In the genomic region with DNA sequence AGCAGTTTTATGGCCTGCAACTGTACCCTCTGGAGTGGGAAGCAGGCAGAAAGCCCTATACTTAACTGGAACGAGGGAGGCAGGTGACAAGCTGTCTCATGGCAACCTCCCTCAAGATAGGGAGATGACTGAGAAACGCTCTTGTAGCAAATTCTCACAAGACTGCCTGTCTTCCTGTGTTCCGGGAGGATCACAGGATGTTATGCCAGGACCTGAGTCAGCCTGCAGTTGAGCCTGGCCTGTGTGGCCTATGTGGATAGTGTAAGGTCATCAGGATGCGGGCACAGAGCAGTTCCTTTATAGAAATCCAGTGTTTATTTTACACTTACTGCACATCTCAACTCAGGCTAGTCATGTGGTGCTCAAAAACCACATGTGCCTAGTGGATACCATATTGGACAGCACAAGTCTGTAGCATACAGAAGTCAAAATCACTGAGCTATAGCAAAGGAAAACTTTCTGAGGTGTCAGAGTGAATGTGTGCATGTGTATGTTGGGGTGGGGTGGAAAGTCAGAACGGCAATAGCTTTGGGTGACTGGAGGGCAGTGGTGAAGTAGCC, we compare ENCODE assay signal across 15 cellular contexts. TPM values are rescaled to one million over a fixed set of nuclear protein-coding genes. Genes with fewer than 3 reads are reported as not detected.
DNase-seq lines count a peak whose midpoint lies in the region; ATAC-seq, FAIRE-seq and TF ChIP-seq lines count a peak whose summit lies in the region.
"Had no signal": no experiment of that assay in that cellular context is flagged by ENCODE, and none has a peak within 500 bp of the region (broad histone marks: within the 10 kb centered on the region; RNA-seq: fewer than 3 reads in every experiment).

No MANE protein-coding gene starts in this region.

- TF ChIP-seq CTCF in fibroblast of lung (conservative IDR thresholded peaks at IDR 0.05 in 1 of 2, IDR thresholded peaks at IDR 0.05 in 1 of 2; ENCODE audit: low read depth in 1 of 2, low read length in 2 of 2) = no peak

- peak overlapping the region; percentile 43 for H3K27ac ChIP-seq in fibroblast of lung (ENCODE audit: insufficient read depth, low read length)
- H3K27ac ChIP-seq: ascending aorta had no signal

- no peaks in the 10 kb centered on the region for H3K9me3 Mint-ChIP-seq in effector memory CD8-positive, alpha-beta T cell
- H3K9me3 Mint-ChIP-seq: activated T-cell treated with anti-CD3 and anti-CD28 coated beads, Interleukin-2, amount 50 U/mL, for 4 hours had no signal

- H3K9me3 ChIP-seq in fibroblast of lung (ENCODE audit: control insufficient read depth, insufficient read depth, low read depth, low read length) = no peaks in the 10 kb centered on the region
- H3K9me3 ChIP-seq in T-helper 17 cell (ENCODE audit: control insufficient read depth, low read length, poor library complexity, severe bottlenecking) = no peaks in the 10 kb centered on the region
- H3K9me3 ChIP-seq: ascending aorta had no signal

- H2AFZ ChIP-seq in fibroblast of lung (ENCODE audit: low read length) = peak overlapping the region; percentile 32

- H3K4me3 Mint-ChIP-seq in T-helper 17 cell = no peak overlapping the region
- H3K4me3 Mint-ChIP-seq in effector memory CD8-positive, alpha-beta T cell = no peak overlapping the region
- H3K4me3 Mint-ChIP-seq: activated T-cell treated with anti-CD3 and anti-CD28 coated beads, Interleukin-2, amount 50 U/mL, for 4 hours had no signal

- no peaks in the 10 kb centered on the region for H3K79me2 ChIP-seq in fibroblast of lung (ENCODE audit: control insufficient read depth, insufficient read depth, low read length)

- H3K4me1 Mint-ChIP-seq in T-helper 17 cell = no peaks in the 10 kb centered on the region
- H3K4me1 Mint-ChIP-seq in effector memory CD8-positive, alpha-beta T cell (ENCODE audit: low read depth in 2 of 2) = no peaks in the 10 kb centered on the region

- DNase-seq in H54 (ENCODE audit: insufficient read length, low spot score) = peak; percentile 40
- DNase-seq in SK-MEL-5 (ENCODE audit: low read depth, low spot score) = peak; percentile 80
- peak; percentile 65 to 66 for DNase-seq in fibroblast of lung (ENCODE audit: low read depth in 2 of 2)
- DNase-seq in renal cortical epithelial cell (ENCODE audit: low read depth) = peak; percentile 39
- DNase-seq in central memory CD4-positive, alpha-beta T cell = no peak
- DNase-seq in T-helper 17 cell = no peak
- DNase-seq in effector memory CD8-positive, alpha-beta T cell = no peak
- DNase-seq in erythroblast (lab: John Stamatoyannopoulos, UW) = no peak
- DNase-seq: activated T-cell treated with anti-CD3 and anti-CD28 coated beads, Interleukin-2, amount 50 U/mL, for 4 hours; COR-L47; NCI-H446 treated with DMSO at 0.1 percent for 48 hours; right cardiac atrium; SIG-M5 had no signal

- H3K36me3 ChIP-seq in fibroblast of lung (ENCODE audit: control insufficient read depth, insufficient read depth, low read length) = no peaks in the 10 kb centered on the region
- H3K36me3 ChIP-seq: ascending aorta had no signal

- H4K20me1 ChIP-seq in fibroblast of lung (ENCODE audit: control insufficient read depth, extremely low read depth, insufficient read depth, low read length) = no peaks in the 10 kb centered on the region

- peak; percentile 82 for FAIRE-seq in H54 (lab: Jason Lieb, UNC)

- in situ Hi-C loops in SK-MEL-5 (cut with HindIII; ENCODE audit: low pct_unique_long_range_greater_than_20kb, low sequenced_read_pairs) = no loop called here

- H3K27me3 ChIP-seq in fibroblast of lung (ENCODE audit: control insufficient read depth, insufficient read depth, low read length) = no peaks in the 10 kb centered on the region
- H3K27me3 ChIP-seq: ascending aorta had no signal

- no peaks in the 10 kb centered on the region for H3K36me3 Mint-ChIP-seq in T-helper 17 cell (ENCODE audit: low read depth)
- H3K36me3 Mint-ChIP-seq in effector memory CD8-positive, alpha-beta T cell (ENCODE audit: insufficient read depth) = no peaks in the 10 kb centered on the region

- H3K4me3 ChIP-seq in fibroblast of lung (replicated peaks in 1 of 4; ENCODE audit: control extremely low read depth in 1 of 4, insufficient read depth in 1 of 4, low read depth in 3 of 4, low read length in 4 of 4) = no peak overlapping the region
- H3K4me3 ChIP-seq: ascending aorta had no signal

- H3K27me3 Mint-ChIP-seq in T-helper 17 cell = no peaks in the 10 kb centered on the region
- no peaks in the 10 kb centered on the region for H3K27me3 Mint-ChIP-seq in effector memory CD8-positive, alpha-beta T cell

- TF ChIP-seq POLR2A in H54 (IDR thresholded peaks at IDR 0.05; ENCODE audit: low read depth, low read length) (no peak), erythroblast (IDR thresholded peaks at IDR 0.05; ENCODE audit: low read length) (no peak)

- peak overlapping the region; percentile 44 for H3K4me2 ChIP-seq in fibroblast of lung (ENCODE audit: extremely low read depth, insufficient read depth, low read length)

- no peak for ATAC-seq in T-helper 17 cell
- ATAC-seq in effector memory CD8-positive, alpha-beta T cell (replicated peaks) = no peak
- ATAC-seq: activated CD4-positive, CD25-positive, alpha-beta regulatory T cell treated with anti-CD3 and anti-CD28 coated beads, Interleukin-2, amount 50 U/mL, for 24 hours; activated T-cell treated with anti-CD3 and anti-CD28 coated beads, Interleukin-2, amount 50 U/mL, for 4 hours; right cardiac atrium had no signal

- H3K4me1 ChIP-seq in fibroblast of lung (ENCODE audit: control insufficient read depth, extremely low read depth, insufficient read depth, low read length) = peaks cover 3% of the 10 kb centered on the region
- H3K4me1 ChIP-seq: ascending aorta had no signal

- H3K9ac ChIP-seq in fibroblast of lung (ENCODE audit: insufficient read depth, low read length) = no peak overlapping the region

- no peak overlapping the region for H3K27ac Mint-ChIP-seq in T-helper 17 cell
- H3K27ac Mint-ChIP-seq in effector memory CD8-positive, alpha-beta T cell = no peak overlapping the region

RNA-seq across cellular contexts. Expression of a gene that starts 25.2 kb away (rescaled TPM):
- 1.1 and 3.0 TPM in 2 replicates for total RNA-seq in SK-MEL-5 (2014; rRNA removed; shearing (Covaris generic))
- 0.75 and 1.3 TPM in 2 replicates for polyA plus RNA-seq in SK-MEL-5 (2015; cell fraction: cytosol; rRNA removed)
- 3.3 and 4.0 TPM in 2 replicates for polyA plus RNA-seq in SK-MEL-5 (2015; cell fraction: nucleus; rRNA removed)
- total RNA-seq in fibroblast of lung (0.33 and 0.51 TPM in 2 replicates), renal cortical epithelial cell (0.10 TPM in 1 of 2 replicates, not detected in the other), T-helper 17 cell (not detected)
- 0.27 and 0.66 TPM in 2 replicates for polyA plus RNA-seq in fibroblast of lung
- 0.22 and 0.67 TPM in 2 replicates for polyA plus RNA-seq in fibroblast of lung (2012)
- polyA minus RNA-seq in fibroblast of lung (ENCODE audit: low replicate concordance) = not detected in 2 replicates
- total RNA-seq: ascending aorta, right cardiac atrium had no signal
- polyA plus RNA-seq: right cardiac atrium had no signal

RNA-seq across cellular contexts. Expression of a gene that starts 46.4 kb away (rescaled TPM):
- total RNA-seq in SK-MEL-5 (2014; rRNA removed; shearing (Covaris generic)) = 0.08 TPM in 2 replicates
- polyA plus RNA-seq in SK-MEL-5 (2015; cell fraction: cytosol; rRNA removed) = 0.02 and 0.67 TPM in 2 replicates
- polyA plus RNA-seq in SK-MEL-5 (2015; cell fraction: nucleus; rRNA removed) = 0.79 and 1.5 TPM in 2 replicates
- total RNA-seq in fibroblast of lung (under 0.01 and 0.50 TPM in 2 replicates), renal cortical epithelial cell (0.05 TPM in 1 of 2 replicates, not detected in the other), T-helper 17 cell (under 1 TPM; 0.10 to 0.27 TPM)
- 0.59 and 0.64 TPM in 2 replicates for polyA plus RNA-seq in fibroblast of lung
- 0.92 and 0.93 TPM in 2 replicates for polyA plus RNA-seq in fibroblast of lung (2012)
- 1.7 and 4.8 TPM in 2 replicates for polyA minus RNA-seq in fibroblast of lung (ENCODE audit: low replicate concordance)

Comparison
In these comparisons a context has a peak if more than half of its experiments do, and no peak if none do; other contexts are left out.
1. DNase-seq: peak in H54 (single experiment), SK-MEL-5 (single experiment), fibroblast of lung (2 of 2) and renal cortical epithelial cell (single experiment); none in central memory CD4-positive, alpha-beta T cell (single experiment), T-helper 17 cell (0 of 3), effector memory CD8-positive, alpha-beta T cell (0 of 3) and erythroblast (0 of 2).